In the genomic region with DNA sequence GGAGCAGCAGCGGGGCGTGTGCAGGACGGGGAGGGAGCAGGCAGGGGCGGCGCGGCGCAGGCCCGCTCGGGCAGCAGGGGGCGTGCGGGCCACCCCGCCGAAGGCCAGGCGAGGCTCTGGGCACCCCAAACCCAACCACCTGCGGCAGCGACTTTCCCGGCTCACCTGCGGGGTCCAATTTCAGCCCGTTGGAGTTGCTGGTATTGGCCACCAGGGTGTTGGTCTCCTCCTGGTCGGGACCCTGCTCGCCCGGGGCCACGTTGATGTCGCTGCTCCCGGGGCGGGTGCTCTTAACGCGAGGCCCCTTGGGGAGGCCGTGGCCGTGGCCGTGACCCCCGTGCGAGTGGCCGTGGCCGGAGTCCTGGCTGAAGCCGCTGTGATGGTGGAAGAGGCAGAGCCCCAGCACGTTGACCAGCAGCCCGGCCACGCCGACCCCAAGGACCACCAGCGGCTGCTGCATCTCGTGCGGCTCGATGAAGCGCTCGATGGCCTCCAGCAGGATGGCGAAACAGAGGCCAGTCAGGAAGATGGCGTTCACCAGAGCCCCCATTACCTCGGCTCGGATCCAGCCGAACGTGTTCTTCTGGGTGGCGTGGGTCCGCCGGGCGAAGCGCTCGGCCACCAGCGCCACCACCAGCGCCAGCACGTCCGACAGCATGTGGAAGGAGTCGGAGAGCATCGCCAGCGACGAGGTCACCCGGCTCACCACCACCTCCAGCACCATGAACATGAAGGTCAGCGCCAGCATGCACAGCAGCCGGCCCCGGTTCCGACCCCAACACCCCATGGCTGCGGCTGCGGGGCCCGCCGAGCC, we compare ENCODE assay signal across 1 cellular context.
A peak's percentile ranks its signal among the peaks of the same experiment; 100 is the strongest.
TF ChIP-seq lines count a peak whose summit lies in the region.

No MANE protein-coding gene starts in this region.

TF ChIP-seq in HepG2, 621 proteins besides CTCF, POLR2A, EP300 and RAD21 (continued from another document):
- TF ChIP-seq, protein P1, sequence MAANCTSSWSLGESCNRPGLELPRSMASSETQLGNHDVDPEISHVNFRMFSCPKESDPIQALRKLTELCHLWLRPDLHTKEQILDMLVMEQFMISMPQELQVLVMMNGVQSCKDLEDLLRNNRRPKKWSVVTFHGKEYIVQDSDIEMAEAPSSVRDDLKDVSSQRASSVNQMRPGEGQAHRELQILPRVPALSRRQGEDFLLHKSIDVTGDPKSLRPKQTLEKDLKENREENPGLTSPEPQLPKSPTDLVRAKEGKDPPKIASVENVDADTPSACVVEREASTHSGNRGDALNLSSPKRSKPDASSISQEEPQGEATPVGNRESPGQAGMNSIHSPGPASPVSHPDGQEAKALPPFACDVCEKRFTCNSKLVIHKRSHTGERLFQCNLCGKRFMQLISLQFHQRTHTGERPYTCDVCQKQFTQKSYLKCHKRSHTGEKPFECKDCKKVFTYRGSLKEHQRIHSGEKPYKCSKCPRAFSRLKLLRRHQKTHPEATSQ (CRISPR knock-in tag; IDR thresholded peaks at IDR 0.05; ENCODE audit: borderline replicate concordance) = peak; percentile 59; the same call in 1 of the 2 replicates
- no peak for TF ChIP-seq HCFC1 (IDR thresholded peaks at IDR 0.05; ENCODE audit: low read depth, low read length)
